ENCODE assay signal across 8 cellular contexts in the genomic region with DNA sequence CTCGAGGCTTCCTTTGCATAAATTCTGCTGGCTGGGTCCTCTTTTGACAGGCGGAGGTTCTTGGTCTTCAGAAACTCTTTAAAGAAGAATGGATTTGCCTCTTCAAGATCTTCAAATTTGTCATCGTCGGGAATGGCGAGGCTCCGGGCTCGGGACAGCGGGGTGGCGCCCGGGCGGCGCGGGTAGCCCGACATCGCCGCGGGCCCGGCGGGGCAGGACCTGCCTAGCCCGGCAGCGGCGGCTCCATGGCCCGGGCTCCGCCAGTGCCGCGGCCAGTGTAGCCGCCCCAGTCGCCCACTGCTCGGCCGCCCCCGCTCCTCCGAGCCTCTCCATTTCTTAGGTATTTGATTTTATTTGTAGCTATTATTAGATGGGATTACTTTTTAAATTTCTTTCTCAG. TPM values are rescaled to one million over a fixed set of nuclear protein-coding genes. Genes with fewer than 3 reads are reported as not detected.
"Had no signal": no experiment of that assay in that cellular context is flagged by ENCODE, and none has a peak within 500 bp of the region (broad histone marks: within the 10 kb centered on the region; RNA-seq: fewer than 3 reads in every experiment).

No MANE protein-coding gene starts in this region.

- ATAC-seq: HepG2, K562 had no signal

- H3K4me3 Mint-ChIP-seq: IgD-negative memory B cell had no signal

- H3K9me3 Mint-ChIP-seq: IgD-negative memory B cell had no signal

- H3K4me1 Mint-ChIP-seq: IgD-negative memory B cell had no signal

- H3K27ac Mint-ChIP-seq: IgD-negative memory B cell had no signal

- DNase-seq: IMR-90, KBM-7, KG1 had no signal

- H3K4me3 ChIP-seq: K562 had no signal

- H3K27ac ChIP-seq: HL-60 had no signal

RNA-seq across cellular contexts. Expression of gene TNN, which starts 22.1 kb away (rescaled TPM):
- total RNA-seq: HepG2, HT-29, IMR-90 had no signal
- polyA plus RNA-seq: HepG2, IgD-negative memory B cell, IMR-90 had no signal
